Comparison of ENCODE assay signal across 1 cellular context in the genomic region with DNA sequence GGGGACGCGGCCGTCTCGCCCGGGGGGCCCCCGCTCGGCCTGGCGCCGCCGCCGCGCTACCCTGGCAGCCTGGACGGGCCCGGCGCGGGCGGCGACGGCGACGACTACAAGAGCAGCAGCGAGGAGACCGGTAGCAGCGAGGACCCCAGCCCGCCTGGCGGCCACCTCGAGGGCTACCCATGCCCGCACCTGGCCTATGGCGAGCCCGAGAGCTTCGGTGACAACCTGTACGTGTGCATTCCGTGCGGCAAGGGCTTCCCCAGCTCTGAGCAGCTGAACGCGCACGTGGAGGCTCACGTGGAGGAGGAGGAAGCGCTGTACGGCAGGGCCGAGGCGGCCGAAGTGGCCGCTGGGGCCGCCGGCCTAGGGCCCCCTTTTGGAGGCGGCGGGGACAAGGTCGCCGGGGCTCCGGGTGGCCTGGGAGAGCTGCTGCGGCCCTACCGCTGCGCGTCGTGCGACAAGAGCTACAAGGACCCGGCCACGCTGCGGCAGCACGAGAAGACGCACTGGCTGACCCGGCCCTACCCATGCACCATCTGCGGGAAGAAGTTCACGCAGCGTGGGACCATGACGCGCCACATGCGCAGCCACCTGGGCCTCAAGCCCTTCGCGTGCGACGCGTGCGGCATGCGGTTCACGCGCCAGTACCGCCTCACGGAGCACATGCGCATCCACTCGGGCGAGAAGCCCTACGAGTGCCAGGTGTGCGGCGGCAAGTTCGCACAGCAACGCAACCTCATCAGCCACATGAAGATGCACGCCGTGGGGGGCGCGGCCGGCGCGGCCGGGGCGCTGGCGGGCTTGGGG.
TF ChIP-seq lines count a peak whose summit lies in the region.

No MANE protein-coding gene starts in this region.

TF ChIP-seq in K562, 482 proteins besides CTCF, POLR2A, EP300 and RAD21:
- TF ChIP-seq POLR2G (IDR thresholded peaks at IDR 0.05; ENCODE audit: low read depth, low read length), result 0 out of 2 replicates have a peak, but pooled peaks have one; percentile 39
- no peak for TF ChIP-seq TBP (optimal IDR thresholded peaks at IDR 0.05; ENCODE audit: low read depth, low read length)
- TF ChIP-seq, protein P1, sequence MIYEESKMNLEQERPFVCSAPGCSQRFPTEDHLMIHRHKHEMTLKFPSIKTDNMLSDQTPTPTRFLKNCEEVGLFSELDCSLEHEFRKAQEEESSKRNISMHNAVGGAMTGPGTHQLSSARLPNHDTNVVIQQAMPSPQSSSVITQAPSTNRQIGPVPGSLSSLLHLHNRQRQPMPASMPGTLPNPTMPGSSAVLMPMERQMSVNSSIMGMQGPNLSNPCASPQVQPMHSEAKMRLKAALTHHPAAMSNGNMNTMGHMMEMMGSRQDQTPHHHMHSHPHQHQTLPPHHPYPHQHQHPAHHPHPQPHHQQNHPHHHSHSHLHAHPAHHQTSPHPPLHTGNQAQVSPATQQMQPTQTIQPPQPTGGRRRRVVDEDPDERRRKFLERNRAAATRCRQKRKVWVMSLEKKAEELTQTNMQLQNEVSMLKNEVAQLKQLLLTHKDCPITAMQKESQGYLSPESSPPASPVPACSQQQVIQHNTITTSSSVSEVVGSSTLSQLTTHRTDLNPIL (CRISPR knock-in tag; IDR thresholded peaks at IDR 0.05), result no peak
